In the genomic region with DNA sequence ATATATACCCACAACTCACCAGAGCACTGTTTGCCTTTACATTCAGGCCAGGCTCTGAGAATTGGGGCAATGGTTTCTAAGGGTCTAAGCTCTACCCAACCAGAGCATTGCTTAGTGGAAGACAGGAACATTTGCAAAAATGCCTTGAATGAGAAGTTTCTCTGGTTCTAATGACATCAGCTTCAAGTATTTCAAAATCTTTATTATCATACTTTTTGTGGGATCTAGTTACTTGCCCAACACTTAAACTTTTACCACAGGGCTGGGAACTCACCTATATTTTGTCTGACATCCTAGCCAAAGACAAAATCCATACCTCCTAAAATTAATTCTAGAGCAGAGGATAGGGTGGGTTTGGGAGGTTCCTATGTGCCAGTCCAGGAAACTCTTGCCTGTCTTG, we compare ENCODE assay signal across 22 cellular contexts. TPM values are rescaled to one million over a fixed set of nuclear protein-coding genes. Genes with fewer than 3 reads are reported as not detected.
"Had no signal": no experiment of that assay in that cellular context is flagged by ENCODE, and none has a peak within 500 bp of the region (broad histone marks: within the 10 kb centered on the region; RNA-seq: fewer than 3 reads in every experiment).

No MANE protein-coding gene starts in this region.

- H3K27ac ChIP-seq: dorsolateral prefrontal cortex, gastrocnemius medialis, psoas muscle, thoracic aorta, tibial nerve, upper lobe of right lung, uterus had no signal

- H3K27me3 ChIP-seq: gastrocnemius medialis, tibial nerve, upper lobe of right lung, uterus had no signal

- H3K4me1 ChIP-seq: gastrocnemius medialis, psoas muscle, tibial nerve, upper lobe of right lung, uterus had no signal

- ATAC-seq: gastrocnemius medialis; left lobe of liver; natural killer cell treated with Interleukin-12 subunit alpha and Interleukin-12 subunit beta and Interleukin-15 and Interleukin-18, amount 100 ng/mL, for 72 hours; psoas muscle; right cardiac atrium; stimulated activated naive B cell treated with anti-CD40 and anti-IgM and Interleukin-4, amounts not matched to agents 10 μg/mL and 1 μg/mL and 100 μg/mL, for 72 hours; upper lobe of right lung had no signal

- H3K4me3 ChIP-seq: dorsolateral prefrontal cortex, gastrocnemius medialis, lung, psoas muscle, thoracic aorta, tibial nerve, upper lobe of right lung, uterus had no signal

- DNase-seq: cerebellar nuclear complex; dorsolateral prefrontal cortex; effector CD4-positive, alpha-beta T cell; foreskin fibroblast; gastrocnemius medialis; head of caudate nucleus; kidney; naive B cell; posterior cingulate gyrus; psoas muscle; right cardiac atrium; small intestine; stimulated activated CD4-positive, alpha-beta T cell treated with anti-CD3 and anti-CD28 coated beads, Interleukin-15, amount 100 ng/mL, for 24 hours; stimulated activated CD4-positive, alpha-beta T cell treated with anti-CD3 and anti-CD28 coated beads, Interleukin-2, amount 100 ng/mL, for 48 hours; stimulated activated naive B cell treated with anti-CD40 and anti-IgM and Interleukin-4, amounts not matched to agents 10 μg/mL and 1 μg/mL and 100 μg/mL, for 72 hours; upper lobe of right lung; uterus had no signal

- H3K36me3 ChIP-seq: gastrocnemius medialis, thoracic aorta, tibial nerve, upper lobe of right lung, uterus had no signal

- H3K9me3 ChIP-seq: gastrocnemius medialis, psoas muscle, thoracic aorta, tibial nerve, upper lobe of right lung, uterus had no signal

RNA-seq across cellular contexts. Expression of a gene that starts 51.5 kb away (rescaled TPM):
- total RNA-seq: gastrocnemius medialis, psoas muscle had no signal
